Comparison of ENCODE assay signal across 24 cellular contexts in genomic region chr12:12764824-12765223, GRCh38.
"Had no signal": no experiment of that assay in that cellular context is flagged by ENCODE, and none has a peak within 500 bp of the region (broad histone marks: within the 10 kb centered on the region; RNA-seq: fewer than 3 reads in every experiment).

No MANE protein-coding gene starts in this region.

- H3K4me2 ChIP-seq: hepatocyte, neural progenitor cell had no signal

- H3K79me2 ChIP-seq: hepatocyte had no signal

- H3K4me1 Mint-ChIP-seq: activated naive CD8-positive, alpha-beta T cell treated with anti-CD3 and anti-CD28 coated beads for 36 hours; neural progenitor cell had no signal

- H3K4me3 Mint-ChIP-seq: activated CD4-positive, alpha-beta memory T cell treated with anti-CD3 and anti-CD28 coated beads for 36 hours; activated naive CD8-positive, alpha-beta T cell treated with anti-CD3 and anti-CD28 coated beads for 36 hours; naive thymus-derived CD4-positive, alpha-beta T cell; neural progenitor cell; stimulated activated naive CD8-positive, alpha-beta T cell treated with anti-CD3 and anti-CD28 coated beads, Interleukin-15, Interleukin-2, amounts not matched to agents 100 ng/mL and 50 ng/mL, for 24 hours had no signal

- ATAC-seq: esophagus mucosa; left lung; naive thymus-derived CD4-positive, alpha-beta T cell; right cardiac atrium had no signal

- H3K9me3 ChIP-seq: left lung, prostate gland, tibial artery had no signal

- H3K27me3 ChIP-seq: hepatocyte, left lung, neural progenitor cell, tibial artery had no signal

- H3K27ac ChIP-seq: hepatocyte, left lung, neural progenitor cell, prostate gland, tibial artery had no signal

- H3K27ac Mint-ChIP-seq: activated CD4-positive, alpha-beta memory T cell treated with anti-CD3 and anti-CD28 coated beads for 36 hours; activated naive CD8-positive, alpha-beta T cell treated with anti-CD3 and anti-CD28 coated beads for 36 hours; naive thymus-derived CD4-positive, alpha-beta T cell; neural progenitor cell; stimulated activated naive CD8-positive, alpha-beta T cell treated with anti-CD3 and anti-CD28 coated beads, Interleukin-15, Interleukin-2, amounts not matched to agents 100 ng/mL and 50 ng/mL, for 24 hours had no signal

- DNase-seq: activated CD4-positive, alpha-beta memory T cell treated with anti-CD3 and anti-CD28 coated beads for 36 hours; activated CD4-positive, alpha-beta T cell treated with anti-CD3 and anti-CD28 coated beads for 4 hours; activated CD4-positive, CD25-positive, alpha-beta regulatory T cell; activated naive CD4-positive, alpha-beta T cell treated with Interleukin-2 at 50 U/mL for 16 hours; activated naive CD8-positive, alpha-beta T cell treated with anti-CD3 and anti-CD28 coated beads for 36 hours; activated T-cell treated with anti-CD3 and anti-CD28 coated beads, Interleukin-2, amount 50 U/mL, for 48 hours; central memory CD4-positive, alpha-beta T cell; effector memory CD4-positive, alpha-beta T cell; foreskin melanocyte; glutamatergic neuron; kidney glomerular epithelial cell; left lung; naive thymus-derived CD4-positive, alpha-beta T cell; right cardiac atrium; stimulated activated CD4-positive, alpha-beta T cell treated with anti-CD3 and anti-CD28 coated beads, Interleukin-4, amount 100 ng/mL, for 4 hours; substantia nigra; T1000; tibial artery had no signal

- H3K4me1 ChIP-seq: left lung, neural progenitor cell, prostate gland, tibial artery had no signal

- H2AFZ ChIP-seq: hepatocyte, neural progenitor cell had no signal

- H3K4me3 ChIP-seq: hepatocyte, left lung, lung, neural progenitor cell, prostate gland, tibial artery had no signal

- H3K36me3 ChIP-seq: left lung, neural progenitor cell, prostate gland, tibial artery had no signal

- H3K27me3 Mint-ChIP-seq: activated CD4-positive, alpha-beta memory T cell treated with anti-CD3 and anti-CD28 coated beads for 36 hours; activated naive CD8-positive, alpha-beta T cell treated with anti-CD3 and anti-CD28 coated beads for 36 hours; naive thymus-derived CD4-positive, alpha-beta T cell; stimulated activated naive CD8-positive, alpha-beta T cell treated with anti-CD3 and anti-CD28 coated beads, Interleukin-15, Interleukin-2, amounts not matched to agents 100 ng/mL and 50 ng/mL, for 24 hours had no signal
